1 cellular context compared by ENCODE assay signal in the genomic region with DNA sequence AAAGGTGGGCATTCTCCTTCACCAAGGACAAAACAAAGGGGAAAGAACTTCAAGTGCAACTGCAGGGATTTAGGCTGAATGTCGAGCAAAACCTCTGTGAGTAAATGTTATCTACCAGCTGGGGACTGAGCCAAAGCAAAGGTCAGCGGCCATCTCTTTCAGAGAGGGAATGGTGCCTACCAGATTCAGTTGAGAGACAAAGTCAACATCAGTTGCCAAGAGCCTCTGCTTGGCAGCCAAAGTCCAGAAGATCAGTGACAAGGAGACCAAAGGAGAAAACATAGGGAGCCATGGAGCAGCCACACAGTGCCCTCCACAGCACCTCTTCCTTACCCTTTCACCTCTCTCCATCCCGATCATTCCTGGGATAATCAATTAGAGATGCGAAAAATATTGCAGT.
TF ChIP-seq lines count a peak whose summit lies in the region.

No MANE protein-coding gene starts in this region.

TF ChIP-seq in HepG2, 621 proteins besides CTCF, POLR2A, EP300 and RAD21 (continued from another document and continues in another):
- TF ChIP-seq, protein P1, sequence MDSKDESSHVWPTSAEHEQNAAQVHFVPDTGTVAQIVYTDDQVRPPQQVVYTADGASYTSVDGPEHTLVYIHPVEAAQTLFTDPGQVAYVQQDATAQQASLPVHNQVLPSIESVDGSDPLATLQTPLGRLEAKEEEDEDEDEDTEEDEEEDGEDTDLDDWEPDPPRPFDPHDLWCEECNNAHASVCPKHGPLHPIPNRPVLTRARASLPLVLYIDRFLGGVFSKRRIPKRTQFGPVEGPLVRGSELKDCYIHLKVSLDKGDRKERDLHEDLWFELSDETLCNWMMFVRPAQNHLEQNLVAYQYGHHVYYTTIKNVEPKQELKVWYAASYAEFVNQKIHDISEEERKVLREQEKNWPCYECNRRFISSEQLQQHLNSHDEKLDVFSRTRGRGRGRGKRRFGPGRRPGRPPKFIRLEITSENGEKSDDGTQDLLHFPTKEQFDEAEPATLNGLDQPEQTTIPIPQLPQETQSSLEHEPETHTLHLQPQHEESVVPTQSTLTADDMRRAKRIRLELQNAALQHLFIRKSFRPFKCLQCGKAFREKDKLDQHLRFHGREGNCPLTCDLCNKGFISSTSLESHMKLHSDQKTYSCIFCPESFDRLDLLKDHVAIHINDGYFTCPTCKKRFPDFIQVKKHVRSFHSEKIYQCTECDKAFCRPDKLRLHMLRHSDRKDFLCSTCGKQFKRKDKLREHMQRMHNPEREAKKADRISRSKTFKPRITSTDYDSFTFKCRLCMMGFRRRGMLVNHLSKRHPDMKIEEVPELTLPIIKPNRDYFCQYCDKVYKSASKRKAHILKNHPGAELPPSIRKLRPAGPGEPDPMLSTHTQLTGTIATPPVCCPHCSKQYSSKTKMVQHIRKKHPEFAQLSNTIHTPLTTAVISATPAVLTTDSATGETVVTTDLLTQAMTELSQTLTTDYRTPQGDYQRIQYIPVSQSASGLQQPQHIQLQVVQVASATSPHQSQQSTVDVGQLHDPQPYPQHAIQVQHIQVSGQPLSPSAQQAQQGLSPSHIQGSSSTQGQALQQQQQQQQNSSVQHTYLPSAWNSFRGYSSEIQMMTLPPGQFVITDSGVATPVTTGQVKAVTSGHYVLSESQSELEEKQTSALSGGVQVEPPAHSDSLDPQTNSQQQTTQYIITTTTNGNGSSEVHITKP (CRISPR knock-in tag; IDR thresholded peaks at IDR 0.05; ENCODE audit: low read depth), result no peak
- TF ChIP-seq, protein P2, sequence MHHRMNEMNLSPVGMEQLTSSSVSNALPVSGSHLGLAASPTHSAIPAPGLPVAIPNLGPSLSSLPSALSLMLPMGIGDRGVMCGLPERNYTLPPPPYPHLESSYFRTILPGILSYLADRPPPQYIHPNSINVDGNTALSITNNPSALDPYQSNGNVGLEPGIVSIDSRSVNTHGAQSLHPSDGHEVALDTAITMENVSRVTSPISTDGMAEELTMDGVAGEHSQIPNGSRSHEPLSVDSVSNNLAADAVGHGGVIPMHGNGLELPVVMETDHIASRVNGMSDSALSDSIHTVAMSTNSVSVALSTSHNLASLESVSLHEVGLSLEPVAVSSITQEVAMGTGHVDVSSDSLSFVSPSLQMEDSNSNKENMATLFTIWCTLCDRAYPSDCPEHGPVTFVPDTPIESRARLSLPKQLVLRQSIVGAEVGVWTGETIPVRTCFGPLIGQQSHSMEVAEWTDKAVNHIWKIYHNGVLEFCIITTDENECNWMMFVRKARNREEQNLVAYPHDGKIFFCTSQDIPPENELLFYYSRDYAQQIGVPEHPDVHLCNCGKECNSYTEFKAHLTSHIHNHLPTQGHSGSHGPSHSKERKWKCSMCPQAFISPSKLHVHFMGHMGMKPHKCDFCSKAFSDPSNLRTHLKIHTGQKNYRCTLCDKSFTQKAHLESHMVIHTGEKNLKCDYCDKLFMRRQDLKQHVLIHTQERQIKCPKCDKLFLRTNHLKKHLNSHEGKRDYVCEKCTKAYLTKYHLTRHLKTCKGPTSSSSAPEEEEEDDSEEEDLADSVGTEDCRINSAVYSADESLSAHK (CRISPR knock-in tag; IDR thresholded peaks at IDR 0.05; ENCODE audit: borderline replicate concordance), result no peak
- TF ChIP-seq TCF7L2 (IDR thresholded peaks at IDR 0.05; ENCODE audit: low read depth, low read length), result no peak
- TF ChIP-seq ZMYM3 (CRISPR knock-in tag; IDR thresholded peaks at IDR 0.05), result no peak
- TF ChIP-seq ZNF556 (CRISPR knock-in tag; IDR thresholded peaks at IDR 0.05; ENCODE audit: borderline replicate concordance), result peak; percentile 69; the same call in 1 of the 2 replicates
- TF ChIP-seq RFX1 (IDR thresholded peaks at IDR 0.05), result no peak
- TF ChIP-seq, protein P3, sequence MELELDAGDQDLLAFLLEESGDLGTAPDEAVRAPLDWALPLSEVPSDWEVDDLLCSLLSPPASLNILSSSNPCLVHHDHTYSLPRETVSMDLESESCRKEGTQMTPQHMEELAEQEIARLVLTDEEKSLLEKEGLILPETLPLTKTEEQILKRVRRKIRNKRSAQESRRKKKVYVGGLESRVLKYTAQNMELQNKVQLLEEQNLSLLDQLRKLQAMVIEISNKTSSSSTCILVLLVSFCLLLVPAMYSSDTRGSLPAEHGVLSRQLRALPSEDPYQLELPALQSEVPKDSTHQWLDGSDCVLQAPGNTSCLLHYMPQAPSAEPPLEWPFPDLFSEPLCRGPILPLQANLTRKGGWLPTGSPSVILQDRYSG (CRISPR knock-in tag; IDR thresholded peaks at IDR 0.05), result no peak
- no peak for TF ChIP-seq BORCS8-MEF2B (CRISPR knock-in tag; IDR thresholded peaks at IDR 0.05)
- TF ChIP-seq AGO2 (optimal IDR thresholded peaks at IDR 0.05; ENCODE audit: low read depth, low read length), result no peak
- no peak for TF ChIP-seq ZNF230 (CRISPR knock-in tag; IDR thresholded peaks at IDR 0.05)
- TF ChIP-seq, protein P4, sequence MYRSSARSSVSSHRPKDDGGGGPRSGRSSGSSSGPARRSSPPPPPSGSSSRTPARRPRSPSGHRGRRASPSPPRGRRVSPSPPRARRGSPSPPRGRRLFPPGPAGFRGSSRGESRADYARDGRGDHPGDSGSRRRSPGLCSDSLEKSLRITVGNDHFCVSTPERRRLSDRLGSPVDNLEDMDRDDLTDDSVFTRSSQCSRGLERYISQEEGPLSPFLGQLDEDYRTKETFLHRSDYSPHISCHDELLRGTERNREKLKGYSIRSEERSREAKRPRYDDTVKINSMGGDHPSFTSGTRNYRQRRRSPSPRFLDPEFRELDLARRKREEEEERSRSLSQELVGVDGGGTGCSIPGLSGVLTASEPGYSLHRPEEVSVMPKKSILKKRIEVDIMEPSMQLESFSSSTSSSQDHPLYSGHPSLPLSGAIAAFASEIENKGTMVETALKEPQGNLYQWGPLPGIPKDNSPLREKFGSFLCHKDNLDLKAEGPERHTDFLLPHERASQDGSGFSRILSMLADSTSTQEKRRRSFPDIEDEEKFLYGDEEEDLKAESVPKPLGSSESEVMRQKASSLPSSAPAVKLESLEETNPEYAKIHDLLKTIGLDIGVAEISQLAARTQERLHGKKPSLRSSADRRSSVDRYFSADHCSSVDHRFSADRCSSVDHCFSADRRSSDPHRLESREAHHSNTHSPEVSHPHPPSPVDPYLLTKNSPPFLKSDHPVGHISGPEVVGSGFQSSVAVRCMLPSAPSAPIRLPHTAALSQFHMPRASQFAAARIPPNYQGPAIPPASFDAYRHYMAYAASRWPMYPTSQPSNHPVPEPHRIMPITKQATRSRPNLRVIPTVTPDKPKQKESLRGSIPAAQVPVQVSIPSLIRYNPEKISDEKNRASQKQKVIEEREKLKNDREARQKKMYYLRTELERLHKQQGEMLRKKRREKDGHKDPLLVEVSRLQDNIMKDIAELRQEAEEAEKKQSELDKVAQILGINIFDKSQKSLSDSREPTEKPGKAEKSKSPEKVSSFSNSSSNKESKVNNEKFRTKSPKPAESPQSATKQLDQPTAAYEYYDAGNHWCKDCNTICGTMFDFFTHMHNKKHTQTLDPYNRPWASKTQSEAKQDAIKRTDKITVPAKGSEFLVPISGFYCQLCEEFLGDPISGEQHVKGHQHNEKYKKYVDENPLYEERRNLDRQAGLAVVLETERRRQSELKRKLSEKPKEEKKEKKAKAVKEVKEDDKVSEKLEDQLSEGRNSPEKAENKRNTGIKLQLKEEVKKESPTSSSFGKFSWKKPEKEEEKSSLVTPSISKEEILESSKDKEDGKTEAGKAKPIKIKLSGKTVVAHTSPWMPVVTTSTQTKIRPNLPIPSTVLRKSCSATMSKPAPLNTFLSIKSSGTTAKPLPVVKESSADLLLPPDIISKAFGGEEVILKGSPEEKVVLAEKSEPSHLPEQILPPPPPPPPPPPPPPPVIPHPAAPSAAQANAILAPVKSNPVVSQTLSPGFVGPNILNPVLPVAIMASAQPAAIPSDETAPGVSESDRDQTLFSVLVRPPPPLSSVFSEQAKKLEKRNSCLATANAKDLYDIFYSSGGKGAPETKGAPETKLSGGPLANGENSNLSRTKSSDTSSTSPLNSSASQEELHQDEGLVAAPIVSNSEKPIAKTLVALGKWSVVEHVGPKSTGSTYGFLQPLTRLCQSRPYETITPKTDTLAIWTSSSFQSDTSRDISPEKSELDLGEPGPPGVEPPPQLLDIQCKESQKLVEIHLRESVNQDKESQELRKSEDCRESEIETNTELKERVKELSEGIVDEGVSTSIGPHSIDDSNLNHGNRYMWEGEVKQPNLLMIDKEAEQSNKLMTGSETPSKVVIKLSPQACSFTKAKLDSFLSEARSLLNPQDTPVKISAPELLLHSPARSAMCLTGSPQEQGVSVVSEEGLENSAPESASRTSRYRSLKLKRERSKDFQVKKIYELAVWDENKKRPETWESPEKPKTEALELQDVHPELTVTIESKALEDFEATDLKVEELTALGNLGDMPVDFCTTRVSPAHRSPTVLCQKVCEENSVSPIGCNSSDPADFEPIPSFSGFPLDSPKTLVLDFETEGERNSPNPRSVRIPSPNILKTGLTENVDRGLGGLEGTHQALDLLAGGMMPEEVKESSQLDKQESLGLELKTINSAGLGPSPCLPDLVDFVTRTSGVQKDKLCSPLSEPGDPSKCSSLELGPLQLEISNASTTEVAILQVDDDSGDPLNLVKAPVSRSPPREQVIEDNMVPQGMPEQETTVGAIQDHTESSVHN (CRISPR knock-in tag; IDR thresholded peaks at IDR 0.05), result no peak
- TF ChIP-seq ZC3H4 (CRISPR knock-in tag; IDR thresholded peaks at IDR 0.05; ENCODE audit: borderline replicate concordance), result no peak
- TF ChIP-seq ZSCAN29 (CRISPR knock-in tag; conservative IDR thresholded peaks at IDR 0.05), result 0 out of 2 replicates have a peak, but pooled peaks have one; percentile 49
- TF ChIP-seq PHB2 (IDR thresholded peaks at IDR 0.05; ENCODE audit: partially characterized antibody), result no peak
- no peak for TF ChIP-seq ZNF207 (IDR thresholded peaks at IDR 0.05; ENCODE audit: borderline replicate concordance)
- no peak for TF ChIP-seq NFYC (CRISPR knock-in tag; IDR thresholded peaks at IDR 0.05)
- no peak for TF ChIP-seq SMARCE1 (IDR thresholded peaks at IDR 0.05; ENCODE audit: borderline replicate concordance)
- TF ChIP-seq, protein P5, sequence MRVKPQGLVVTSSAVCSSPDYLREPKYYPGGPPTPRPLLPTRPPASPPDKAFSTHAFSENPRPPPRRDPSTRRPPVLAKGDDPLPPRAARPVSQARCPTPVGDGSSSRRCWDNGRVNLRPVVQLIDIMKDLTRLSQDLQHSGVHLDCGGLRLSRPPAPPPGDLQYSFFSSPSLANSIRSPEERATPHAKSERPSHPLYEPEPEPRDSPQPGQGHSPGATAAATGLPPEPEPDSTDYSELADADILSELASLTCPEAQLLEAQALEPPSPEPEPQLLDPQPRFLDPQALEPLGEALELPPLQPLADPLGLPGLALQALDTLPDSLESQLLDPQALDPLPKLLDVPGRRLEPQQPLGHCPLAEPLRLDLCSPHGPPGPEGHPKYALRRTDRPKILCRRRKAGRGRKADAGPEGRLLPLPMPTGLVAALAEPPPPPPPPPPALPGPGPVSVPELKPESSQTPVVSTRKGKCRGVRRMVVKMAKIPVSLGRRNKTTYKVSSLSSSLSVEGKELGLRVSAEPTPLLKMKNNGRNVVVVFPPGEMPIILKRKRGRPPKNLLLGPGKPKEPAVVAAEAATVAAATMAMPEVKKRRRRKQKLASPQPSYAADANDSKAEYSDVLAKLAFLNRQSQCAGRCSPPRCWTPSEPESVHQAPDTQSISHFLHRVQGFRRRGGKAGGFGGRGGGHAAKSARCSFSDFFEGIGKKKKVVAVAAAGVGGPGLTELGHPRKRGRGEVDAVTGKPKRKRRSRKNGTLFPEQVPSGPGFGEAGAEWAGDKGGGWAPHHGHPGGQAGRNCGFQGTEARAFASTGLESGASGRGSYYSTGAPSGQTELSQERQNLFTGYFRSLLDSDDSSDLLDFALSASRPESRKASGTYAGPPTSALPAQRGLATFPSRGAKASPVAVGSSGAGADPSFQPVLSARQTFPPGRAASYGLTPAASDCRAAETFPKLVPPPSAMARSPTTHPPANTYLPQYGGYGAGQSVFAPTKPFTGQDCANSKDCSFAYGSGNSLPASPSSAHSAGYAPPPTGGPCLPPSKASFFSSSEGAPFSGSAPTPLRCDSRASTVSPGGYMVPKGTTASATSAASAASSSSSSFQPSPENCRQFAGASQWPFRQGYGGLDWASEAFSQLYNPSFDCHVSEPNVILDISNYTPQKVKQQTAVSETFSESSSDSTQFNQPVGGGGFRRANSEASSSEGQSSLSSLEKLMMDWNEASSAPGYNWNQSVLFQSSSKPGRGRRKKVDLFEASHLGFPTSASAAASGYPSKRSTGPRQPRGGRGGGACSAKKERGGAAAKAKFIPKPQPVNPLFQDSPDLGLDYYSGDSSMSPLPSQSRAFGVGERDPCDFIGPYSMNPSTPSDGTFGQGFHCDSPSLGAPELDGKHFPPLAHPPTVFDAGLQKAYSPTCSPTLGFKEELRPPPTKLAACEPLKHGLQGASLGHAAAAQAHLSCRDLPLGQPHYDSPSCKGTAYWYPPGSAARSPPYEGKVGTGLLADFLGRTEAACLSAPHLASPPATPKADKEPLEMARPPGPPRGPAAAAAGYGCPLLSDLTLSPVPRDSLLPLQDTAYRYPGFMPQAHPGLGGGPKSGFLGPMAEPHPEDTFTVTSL (CRISPR knock-in tag; IDR thresholded peaks at IDR 0.05; ENCODE audit: borderline replicate concordance), result no peak
- TF ChIP-seq ZNF282 (IDR thresholded peaks at IDR 0.05; ENCODE audit: partially characterized antibody), result no peak
- peak; percentile 60 for TF ChIP-seq RARA (CRISPR knock-in tag; IDR thresholded peaks at IDR 0.05)
- TF ChIP-seq ZNF615 (CRISPR knock-in tag; IDR thresholded peaks at IDR 0.05; ENCODE audit: borderline replicate concordance), result no peak
- TF ChIP-seq, protein P6, sequence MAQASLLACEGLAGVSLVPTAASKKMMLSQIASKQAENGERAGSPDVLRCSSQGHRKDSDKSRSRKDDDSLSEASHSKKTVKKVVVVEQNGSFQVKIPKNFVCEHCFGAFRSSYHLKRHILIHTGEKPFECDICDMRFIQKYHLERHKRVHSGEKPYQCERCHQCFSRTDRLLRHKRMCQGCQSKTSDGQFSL (CRISPR knock-in tag; IDR thresholded peaks at IDR 0.05), result no peak
- no peak for TF ChIP-seq ZNF75D (CRISPR knock-in tag; IDR thresholded peaks at IDR 0.05; ENCODE audit: borderline replicate concordance)
- no peak for TF ChIP-seq NR1H2 (CRISPR knock-in tag; IDR thresholded peaks at IDR 0.05; ENCODE audit: borderline replicate concordance, low read depth)
- TF ChIP-seq, protein P7, sequence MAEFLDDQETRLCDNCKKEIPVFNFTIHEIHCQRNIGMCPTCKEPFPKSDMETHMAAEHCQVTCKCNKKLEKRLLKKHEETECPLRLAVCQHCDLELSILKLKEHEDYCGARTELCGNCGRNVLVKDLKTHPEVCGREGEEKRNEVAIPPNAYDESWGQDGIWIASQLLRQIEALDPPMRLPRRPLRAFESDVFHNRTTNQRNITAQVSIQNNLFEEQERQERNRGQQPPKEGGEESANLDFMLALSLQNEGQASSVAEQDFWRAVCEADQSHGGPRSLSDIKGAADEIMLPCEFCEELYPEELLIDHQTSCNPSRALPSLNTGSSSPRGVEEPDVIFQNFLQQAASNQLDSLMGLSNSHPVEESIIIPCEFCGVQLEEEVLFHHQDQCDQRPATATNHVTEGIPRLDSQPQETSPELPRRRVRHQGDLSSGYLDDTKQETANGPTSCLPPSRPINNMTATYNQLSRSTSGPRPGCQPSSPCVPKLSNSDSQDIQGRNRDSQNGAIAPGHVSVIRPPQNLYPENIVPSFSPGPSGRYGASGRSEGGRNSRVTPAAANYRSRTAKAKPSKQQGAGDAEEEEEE (CRISPR knock-in tag; IDR thresholded peaks at IDR 0.05; ENCODE audit: borderline replicate concordance), result no peak
- peak; percentile 37; the same call in 1 of the 2 replicates for TF ChIP-seq GATA4 (IDR thresholded peaks at IDR 0.05; ENCODE audit: borderline replicate concordance, low read depth)
- peak; percentile 83 for TF ChIP-seq FOXA3 (CRISPR knock-in tag; IDR thresholded peaks at IDR 0.05)
- TF ChIP-seq ZNF484 (CRISPR knock-in tag; IDR thresholded peaks at IDR 0.05; ENCODE audit: borderline replicate concordance, low read depth), result no peak
- TF ChIP-seq, protein P8, sequence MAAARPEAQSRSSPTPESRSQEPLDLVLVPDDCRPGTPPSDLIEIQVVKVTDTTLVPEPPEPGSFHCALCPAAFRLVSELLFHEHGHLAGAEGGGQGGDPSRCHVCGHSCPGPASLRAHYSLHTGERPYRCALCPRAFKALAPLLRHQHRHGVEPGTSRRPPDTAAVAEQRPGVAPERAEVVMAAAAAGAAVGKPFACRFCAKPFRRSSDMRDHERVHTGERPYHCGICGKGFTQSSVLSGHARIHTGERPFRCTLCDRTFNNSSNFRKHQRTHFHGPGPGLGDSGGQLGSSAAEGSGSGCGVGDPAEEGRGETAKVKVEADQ (CRISPR knock-in tag; IDR thresholded peaks at IDR 0.05; ENCODE audit: borderline replicate concordance), result no peak
